Comparison of ENCODE assay signal across 8 cellular contexts in the genomic region with DNA sequence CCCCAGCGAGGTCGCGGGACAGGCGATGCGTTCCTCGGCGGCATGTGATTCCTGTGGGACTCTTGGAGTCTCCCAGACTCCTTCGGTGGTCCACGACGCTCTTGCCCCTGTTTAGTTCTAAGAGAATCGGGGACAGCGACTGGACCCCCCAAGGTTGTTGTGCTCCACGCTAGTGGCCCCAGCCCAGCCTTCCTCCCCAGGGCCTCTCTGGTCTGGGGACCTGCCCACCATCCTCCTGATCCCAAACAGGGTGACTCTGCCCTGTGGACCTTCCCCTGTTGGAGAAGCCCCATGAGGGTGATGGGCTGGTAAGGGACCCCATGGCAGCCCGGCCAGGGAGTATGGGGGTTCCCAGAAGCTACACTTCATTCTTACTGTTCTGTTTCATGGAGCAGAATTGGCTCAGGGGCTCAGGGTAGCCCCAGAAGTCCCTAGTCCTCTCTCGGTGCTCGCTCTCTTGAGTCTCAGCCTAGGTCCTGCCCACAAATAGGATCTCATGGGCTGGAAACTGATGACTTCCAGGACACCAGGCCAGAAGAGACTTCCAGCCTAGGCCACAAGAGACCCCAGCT.
A peak's percentile ranks its signal among the peaks of the same experiment; 100 is the strongest.
DNase-seq lines count a peak whose midpoint lies in the region; ATAC-seq and TF ChIP-seq lines count a peak whose summit lies in the region.

No MANE protein-coding gene starts in this region.

- ATAC-seq in HG02885 (IDR thresholded peaks at IDR 0.05; ENCODE audit: poor library complexity, unreplicated experiment): no peak

- H3K9me3 ChIP-seq in muscle layer of colon (ENCODE audit: low read length): no peaks in the 10 kb centered on the region

- peak; percentile 10 for DNase-seq in 8988T
- no peak for DNase-seq in choroid plexus epithelial cell (ENCODE audit: low read depth)
- no peak for DNase-seq in NCI-H146 (lab: John Stamatoyannopoulos, UW)
- no peak for DNase-seq in ecto neural progenitor cell (ENCODE audit: low spot score)
- no peak for DNase-seq in SHP77 (lab: John Stamatoyannopoulos, UW)

- H2AFZ ChIP-seq in KMS-11 (ENCODE audit: low read depth): peak overlapping the region; percentile 88

- no peaks in the 10 kb centered on the region for H3K79me2 ChIP-seq in KMS-11 (ENCODE audit: insufficient read depth, low read depth)

- H3K4me1 ChIP-seq in KMS-11 (ENCODE audit: low read depth, poor library complexity, severe bottlenecking) (peaks cover 33% of the 10 kb centered on the region), muscle layer of colon (ENCODE audit: insufficient read depth, low read length) (peaks cover 44% of the 10 kb centered on the region)

- TF ChIP-seq CTCF in KMS-11 (conservative IDR thresholded peaks at IDR 0.05; ENCODE audit: low read depth, low read length) (no peak), choroid plexus epithelial cell (conservative IDR thresholded peaks at IDR 0.05; ENCODE audit: low read depth, low read length) (no peak)

- no peaks in the 10 kb centered on the region for H4K20me1 ChIP-seq in KMS-11 (ENCODE audit: insufficient read depth)

- peak overlapping the region; percentile 80 for H3K4me2 ChIP-seq in KMS-11

- H3K27ac ChIP-seq in KMS-11 (no peak overlapping the region), muscle layer of colon (ENCODE audit: low read depth, low read length) (peak overlapping the region; percentile 92)

- H3K9ac ChIP-seq in KMS-11 (peak overlapping the region; percentile 44; the same call in 1 of the 2 replicates), muscle layer of colon (ENCODE audit: low read length) (peak overlapping the region; percentile 83)

- H3K36me3 ChIP-seq in KMS-11 (ENCODE audit: insufficient read depth) (no peaks in the 10 kb centered on the region), muscle layer of colon (ENCODE audit: insufficient read depth, low read length) (no peaks in the 10 kb centered on the region)

- no peaks in the 10 kb centered on the region for H3K27me3 ChIP-seq in KMS-11 (ENCODE audit: insufficient read depth, low read depth)
- H3K27me3 ChIP-seq in muscle layer of colon (ENCODE audit: control insufficient read depth in 1 of 2, insufficient read depth in 2 of 2, low read length in 2 of 2): no peaks in the 10 kb centered on the region

- H3K4me3 ChIP-seq in KMS-11 (IDR thresholded peaks at IDR 0.05; ENCODE audit: insufficient read depth, low read depth, low read length) (no peak overlapping the region), choroid plexus epithelial cell (ENCODE audit: low read depth, low read length) (peak overlapping the region; percentile 84), muscle layer of colon (ENCODE audit: low read depth in 1 of 2, low read length in 2 of 2) (peak overlapping the region; percentile 85 to 89)
